8 cellular contexts compared by ENCODE assay signal in genomic region chr17:78723001-78723796, GRCh38. TPM values are rescaled to one million over a fixed set of nuclear protein-coding genes. Genes with fewer than 3 reads are reported as not detected.
DNase-seq lines count a peak whose midpoint lies in the region; ATAC-seq and TF ChIP-seq lines count a peak whose summit lies in the region.

No MANE protein-coding gene starts in this region.

- no peaks in the 10 kb centered on the region for H3K27me3 ChIP-seq in BLaER1 treated with 17β-estradiol and CSF1 and Interleukin-3, amounts not matched to agents 10 nM and 100 nM
- H3K27me3 ChIP-seq in mesendoderm (ENCODE audit: insufficient read depth, low read length, poor library complexity) = no peaks in the 10 kb centered on the region
- H3K27me3 ChIP-seq in aorta (ENCODE audit: control insufficient read depth in 1 of 2, insufficient read depth in 2 of 2, low read length in 1 of 2) = no peaks in the 10 kb centered on the region
- no peaks in the 10 kb centered on the region for H3K27me3 ChIP-seq in PC-9 (ENCODE audit: insufficient read depth, low read depth)

- WGBS in mesendoderm (ENCODE audit: extremely low coverage, insufficient coverage, low lambda C conversion rate) = no CpG with 5 or more reads among the region's 25 CpGs
- WGBS in aorta, 2 donors = 3 to 9% methylated on average over 25 of the region's 25 CpGs

- H3K4ac ChIP-seq in mesendoderm (ENCODE audit: low read depth, low read length) = no peak overlapping the region

- no peaks in the 10 kb centered on the region for H3K9me3 ChIP-seq in BLaER1 treated with 17β-estradiol and CSF1 and Interleukin-3, amounts not matched to agents 10 nM and 100 nM (replicated peaks in 1 of 11)
- H3K9me3 ChIP-seq in aorta (ENCODE audit: control insufficient read depth, low read length) (no peaks in the 10 kb centered on the region), PC-9 (ENCODE audit: insufficient read depth, low read depth) (no peaks in the 10 kb centered on the region)

- peaks cover 0 to 45% (median 11%) of the 10 kb centered on the region in 11 experiments; a peak in 15 of 22 replicates for H3K36me3 ChIP-seq in BLaER1 treated with 17β-estradiol and CSF1 and Interleukin-3, amounts not matched to agents 10 nM and 100 nM
- no peaks in the 10 kb centered on the region for H3K36me3 ChIP-seq in mesendoderm (ENCODE audit: control insufficient read depth, insufficient read depth, low read length)
- H3K36me3 ChIP-seq in aorta (ENCODE audit: control insufficient read depth in 1 of 2, insufficient read depth in 2 of 2, low read length in 1 of 2) = no peaks in the 10 kb centered on the region
- H3K36me3 ChIP-seq in PC-9 (ENCODE audit: low read depth) = no peaks in the 10 kb centered on the region

- no TSS peak for BruUV-seq in PC-9 (replicated peaks; lab: Mats Ljungman, UMichigan)

- no peak overlapping the region for H2AFZ ChIP-seq in PC-9

- H2BK15ac ChIP-seq in mesendoderm (replicated peaks; ENCODE audit: low read depth) = no peak overlapping the region

- DNase-seq in NCI-H1417 treated with DMSO at 0.1 percent for 48 hours (lab: John Stamatoyannopoulos, UW) (peak; percentile 38), choroid plexus epithelial cell (ENCODE audit: low read depth) (no peak), mesendoderm (peak; percentile 81), aorta (peak; percentile 66 to 81), NCI-H2196 treated with DMSO at 0.1 percent for 48 hours (lab: John Stamatoyannopoulos, UW; ENCODE audit: unreplicated experiment) (no peak), PC-9 (no peak)

- H3K27ac ChIP-seq in BLaER1 treated with 17β-estradiol and CSF1 and Interleukin-3, amounts not matched to agents 10 nM and 100 nM = peak overlapping the region; percentile 12 to 84 (median 58); a peak in 19 of 22 replicates
- no peak overlapping the region for H3K27ac ChIP-seq in mesendoderm (ENCODE audit: low read depth, low read length)
- H3K27ac ChIP-seq in aorta (ENCODE audit: low read depth in 1 of 2, low read length in 2 of 2) = no peak overlapping the region
- no peak overlapping the region for H3K27ac ChIP-seq in PC-9

- H4K8ac ChIP-seq in mesendoderm (ENCODE audit: low read depth, low read length) = no peak overlapping the region

- H3K9me2 ChIP-seq in PC-9 (ENCODE audit: insufficient read depth) = no peaks in the 10 kb centered on the region

- peak overlapping the region; percentile 90 to 99 (median 97) for H3K4me2 ChIP-seq in BLaER1 treated with 17β-estradiol and CSF1 and Interleukin-3, amounts not matched to agents 10 nM and 100 nM
- peak overlapping the region; percentile 71 for H3K4me2 ChIP-seq in mesendoderm (ENCODE audit: low read length)
- no peak overlapping the region for H3K4me2 ChIP-seq in PC-9

- H2BK5ac ChIP-seq in mesendoderm (ENCODE audit: low read length) = no peak overlapping the region

- ATAC-seq in aorta (ENCODE audit: low FRiP score) = peak; percentile 67
- no peak for ATAC-seq in HG03045 (IDR thresholded peaks at IDR 0.05; ENCODE audit: unreplicated experiment)

- H3K79me2 ChIP-seq in mesendoderm (ENCODE audit: control insufficient read depth, insufficient read depth, low read length) (no peaks in the 10 kb centered on the region), PC-9 (ENCODE audit: low read depth) (peaks cover 24% of the 10 kb centered on the region)

- H2AK5ac ChIP-seq in mesendoderm (ENCODE audit: low read length) = peak overlapping the region; percentile 38

- peak overlapping the region; percentile 42 for H3K56ac ChIP-seq in mesendoderm (ENCODE audit: low read length)

- CTCF ChIA-PET in PC-9 (lab: Charles Lee) = no interaction called here

- TF ChIP-seq CTCF in choroid plexus epithelial cell (conservative IDR thresholded peaks at IDR 0.05; ENCODE audit: low read depth, low read length) (no peak), PC-9 (conservative IDR thresholded peaks at IDR 0.05) (no peak)

- H3K18ac ChIP-seq in mesendoderm (ENCODE audit: low read length) = no peak overlapping the region

- peaks cover 37 to 100% (median 100%) of the 10 kb centered on the region in 11 experiments for H4K20me1 ChIP-seq in BLaER1 treated with 17β-estradiol and CSF1 and Interleukin-3, amounts not matched to agents 10 nM and 100 nM
- peaks cover 10% of the 10 kb centered on the region; the same call in 1 of the 2 replicates for H4K20me1 ChIP-seq in PC-9 (ENCODE audit: insufficient read depth)

- intact Hi-C loops in aorta (cut with DNase I) = no loop called here
- intact Hi-C loops in PC-9 (cut with micrococcal nuclease; ENCODE audit: unreplicated experiment) = no loop called here

- POLR2A ChIA-PET in PC-9 (lab: Charles Lee; ENCODE audit: unreplicated experiment) = no interaction called here

- H3K4me3 ChIP-seq in BLaER1 treated with 17β-estradiol and CSF1 and Interleukin-3, amounts not matched to agents 10 nM and 100 nM = peak overlapping the region in 8 of 10 experiments; percentile 7 to 39 (median 14); a peak in 11 of 20 replicates
- H3K4me3 ChIP-seq in choroid plexus epithelial cell (ENCODE audit: low read depth, low read length) = peak overlapping the region; percentile 35
- H3K4me3 ChIP-seq in mesendoderm (ENCODE audit: low read length) = no peak overlapping the region
- no peak overlapping the region for H3K4me3 ChIP-seq in aorta (ENCODE audit: low read length in 2 of 2)
- H3K4me3 ChIP-seq in PC-9 = no peak overlapping the region

- H3K9ac ChIP-seq in BLaER1 treated with 17β-estradiol and CSF1 and Interleukin-3, amounts not matched to agents 10 nM and 100 nM = peak overlapping the region; percentile 44 to 75 (median 58); a peak in 20 of 22 replicates
- peak overlapping the region; percentile 51 for H3K9ac ChIP-seq in mesendoderm (ENCODE audit: low read length)

- H4K5ac ChIP-seq in mesendoderm (ENCODE audit: low read length) = no peak overlapping the region

- no peak overlapping the region for H3K23ac ChIP-seq in mesendoderm (ENCODE audit: low read length)

- no peaks in the 10 kb centered on the region for H3F3A ChIP-seq in PC-9 (ENCODE audit: insufficient read depth, low read depth)

- peaks cover 100% of the 10 kb centered on the region in 10 experiments for H3K4me1 ChIP-seq in BLaER1 treated with 17β-estradiol and CSF1 and Interleukin-3, amounts not matched to agents 10 nM and 100 nM
- peaks cover 21% of the 10 kb centered on the region for H3K4me1 ChIP-seq in mesendoderm (ENCODE audit: control insufficient read depth, low read depth, low read length)
- no peaks in the 10 kb centered on the region for H3K4me1 ChIP-seq in aorta (ENCODE audit: control insufficient read depth in 1 of 2, insufficient read depth in 2 of 2, low read length in 2 of 2)
- H3K4me1 ChIP-seq in PC-9 (replicated peaks; ENCODE audit: insufficient read depth) = no peaks in the 10 kb centered on the region

- H2BK120ac ChIP-seq in mesendoderm (ENCODE audit: low read depth, low read length) = no peak overlapping the region

- H3K79me1 ChIP-seq in mesendoderm (ENCODE audit: low read length) = peaks cover 4% of the 10 kb centered on the region

RNA-seq across cellular contexts. Expression of gene CYTH1, which starts 58.9 kb away (rescaled TPM):
- 6.8 TPM for polyA plus RNA-seq in mesendoderm (2013, experiment 1 of 2)
- polyA plus RNA-seq in mesendoderm (2013, experiment 2 of 2) = 6.3 TPM
- 10 to 100 TPM; 45.0 to 66.8 TPM for total RNA-seq in aorta
- polyA plus RNA-seq in aorta = 10 to 100 TPM; 20.3 to 20.4 TPM
- 40.3 and 41.0 TPM in 2 replicates for total RNA-seq in PC-9 (2021)

Comparison
In these comparisons a context has a peak if more than half of its experiments do, and no peak if none do; other contexts are left out.
1. H3K27ac ChIP-seq: peak in BLaER1 treated with 17β-estradiol and CSF1 and Interleukin-3, amounts not matched to agents 10 nM and 100 nM (11 of 11); none in mesendoderm (single experiment), aorta (0 of 2) and PC-9 (single experiment).
2. H3K4me3 ChIP-seq: peak in BLaER1 treated with 17β-estradiol and CSF1 and Interleukin-3, amounts not matched to agents 10 nM and 100 nM (8 of 10) and choroid plexus epithelial cell (single experiment); none in mesendoderm (single experiment), aorta (0 of 2) and PC-9 (single experiment).
3. DNase-seq: peak in NCI-H1417 treated with DMSO at 0.1 percent for 48 hours (single experiment), mesendoderm (single experiment) and aorta (2 of 2); none in choroid plexus epithelial cell (single experiment), NCI-H2196 treated with DMSO at 0.1 percent for 48 hours (single experiment) and PC-9 (0 of 2).